Comparison of ENCODE assay signal across 10 cellular contexts in genomic region chr12:103503546-103504480, GRCh38. TPM values are rescaled to one million over a fixed set of nuclear protein-coding genes. Genes with fewer than 3 reads are reported as not detected.
A peak's percentile ranks its signal among the peaks of the same experiment; 100 is the strongest.
DNase-seq lines count a peak whose midpoint lies in the region; ATAC-seq and TF ChIP-seq lines count a peak whose summit lies in the region.
"Had no signal": no experiment of that assay in that cellular context is flagged by ENCODE, and none has a peak within 500 bp of the region (broad histone marks: within the 10 kb centered on the region; RNA-seq: fewer than 3 reads in every experiment).

No MANE protein-coding gene starts in this region.

- H3K4me1 ChIP-seq in left ventricle myocardium inferior, result no peaks in the 10 kb centered on the region
- H3K4me1 ChIP-seq: parathyroid adenoma had no signal

- no peaks in the 10 kb centered on the region for H3K9me3 Mint-ChIP-seq in chondrocyte (ENCODE audit: low read depth)
- H3K9me3 Mint-ChIP-seq: activated naive CD4-positive, alpha-beta T cell treated with anti-CD3 and anti-CD28 coated beads, Interleukin-2, amount 50 U/mL, for 24 hours had no signal

- no peaks in the 10 kb centered on the region for H3K4me1 Mint-ChIP-seq in chondrocyte (ENCODE audit: low read depth)

- H3K36me3 Mint-ChIP-seq in chondrocyte (ENCODE audit: low read depth), result no peaks in the 10 kb centered on the region
- H3K36me3 Mint-ChIP-seq: activated naive CD4-positive, alpha-beta T cell treated with anti-CD3 and anti-CD28 coated beads, Interleukin-2, amount 50 U/mL, for 24 hours had no signal

- no peaks in the 10 kb centered on the region for H3K27me3 ChIP-seq in left ventricle myocardium inferior (ENCODE audit: low read depth)

- H3K4me3 Mint-ChIP-seq in chondrocyte (ENCODE audit: unreplicated experiment), result no peak overlapping the region
- H3K4me3 Mint-ChIP-seq: activated naive CD4-positive, alpha-beta T cell treated with anti-CD3 and anti-CD28 coated beads, Interleukin-2, amount 50 U/mL, for 24 hours had no signal

- H3K36me3 ChIP-seq in left ventricle myocardium inferior, result no peaks in the 10 kb centered on the region

- no peaks in the 10 kb centered on the region for H3K9me3 ChIP-seq in left ventricle myocardium inferior (replicated peaks)

- H3K4me3 ChIP-seq in left ventricle myocardium inferior, result no peak overlapping the region

- intact Hi-C loops in left ventricle myocardium superior (cut with micrococcal nuclease) (no loop called here), left ventricle myocardium inferior (cut with micrococcal nuclease) (no loop called here)

- peak; percentile 40 for DNase-seq in left ventricle myocardium superior
- no peak for DNase-seq in left ventricle myocardium inferior
- peak; percentile 28 for DNase-seq in UCSD-AML1 (lab: John Stamatoyannopoulos, UW; ENCODE audit: unreplicated experiment)
- DNase-seq in chondrocyte (ENCODE audit: low spot score), result no peak
- DNase-seq in stimulated activated CD4-positive, alpha-beta T cell treated with anti-CD3 and anti-CD28 coated beads, Interleukin-12 subunit alpha, Interleukin-12 subunit beta, amount 100 ng/mL, for 4 hours, result peak; percentile 42

- TF ChIP-seq CTCF in left ventricle myocardium inferior (IDR thresholded peaks at IDR 0.05; ENCODE audit: borderline replicate concordance) (no peak), chondrocyte (IDR thresholded peaks at IDR 0.05) (peak; percentile 21)

- H3K27ac ChIP-seq in left ventricle myocardium inferior (replicated peaks), result no peak overlapping the region
- H3K27ac ChIP-seq: parathyroid adenoma had no signal

- ATAC-seq in left ventricle myocardium superior, result no peak
- ATAC-seq in GM18858 (IDR thresholded peaks at IDR 0.05; ENCODE audit: unreplicated experiment), result no peak
- ATAC-seq in HG03342 (IDR thresholded peaks at IDR 0.05; ENCODE audit: unreplicated experiment), result no peak
- ATAC-seq in HG02970 (IDR thresholded peaks at IDR 0.05; ENCODE audit: low FRiP score, unreplicated experiment), result no peak

- no peak overlapping the region for H3K27ac Mint-ChIP-seq in chondrocyte (ENCODE audit: unreplicated experiment)
- H3K27ac Mint-ChIP-seq: activated naive CD4-positive, alpha-beta T cell treated with anti-CD3 and anti-CD28 coated beads, Interleukin-2, amount 50 U/mL, for 24 hours had no signal

- peaks cover 20% of the 10 kb centered on the region for H3K27me3 Mint-ChIP-seq in chondrocyte (ENCODE audit: low read depth)
- H3K27me3 Mint-ChIP-seq: activated naive CD4-positive, alpha-beta T cell treated with anti-CD3 and anti-CD28 coated beads, Interleukin-2, amount 50 U/mL, for 24 hours had no signal

RNA-seq across cellular contexts. Expression of gene C12orf42, which starts 8.0 kb away (rescaled TPM):
- not detected for total RNA-seq in left ventricle myocardium superior
- total RNA-seq in left ventricle myocardium inferior, result not detected
- total RNA-seq in chondrocyte, result not detected in 3 replicates

Comparison
In these comparisons a context has a peak if more than half of its experiments do, and no peak if none do; other contexts are left out.
1. DNase-seq: peak in left ventricle myocardium superior (single experiment), UCSD-AML1 (single experiment) and stimulated activated CD4-positive, alpha-beta T cell treated with anti-CD3 and anti-CD28 coated beads, Interleukin-12 subunit alpha, Interleukin-12 subunit beta, amount 100 ng/mL, for 4 hours (single experiment); none in left ventricle myocardium inferior (single experiment) and chondrocyte (single experiment).